Comparison of ENCODE assay signal across 9 cellular contexts in genomic region chr6:40962241-40962640, GRCh38.
DNase-seq lines count a peak whose midpoint lies in the region; ATAC-seq and FAIRE-seq lines count a peak whose summit lies in the region.
"Had no signal": no experiment of that assay in that cellular context is flagged by ENCODE, and none has a peak within 500 bp of the region (broad histone marks: within the 10 kb centered on the region; RNA-seq: fewer than 3 reads in every experiment).

No MANE protein-coding gene starts in this region.

- intact Hi-C loops in activated CD4-positive, alpha-beta T cell treated with anti-CD3 and anti-CD28 coated beads for 36 hours (cut with DNase I, micrococcal nuclease), result no loop called here

- H3K4me3 Mint-ChIP-seq in activated CD4-positive, alpha-beta T cell treated with anti-CD3 and anti-CD28 coated beads for 36 hours, result no peak overlapping the region
- no peak overlapping the region for H3K4me3 Mint-ChIP-seq in activated naive CD8-positive, alpha-beta T cell treated with anti-CD3 and anti-CD28 coated beads, Interleukin-2, amount 50 U/mL, for 24 hours

- no peaks in the 10 kb centered on the region for H3K9me3 Mint-ChIP-seq in activated CD4-positive, alpha-beta T cell treated with anti-CD3 and anti-CD28 coated beads for 36 hours (ENCODE audit: low read depth)
- H3K9me3 Mint-ChIP-seq in activated naive CD8-positive, alpha-beta T cell treated with anti-CD3 and anti-CD28 coated beads, Interleukin-2, amount 50 U/mL, for 24 hours, result no peaks in the 10 kb centered on the region

- no peak overlapping the region for H3K27ac Mint-ChIP-seq in activated CD4-positive, alpha-beta T cell treated with anti-CD3 and anti-CD28 coated beads for 36 hours
- peak overlapping the region; percentile 10 for H3K27ac Mint-ChIP-seq in activated naive CD8-positive, alpha-beta T cell treated with anti-CD3 and anti-CD28 coated beads, Interleukin-2, amount 50 U/mL, for 24 hours

- H3K4me1 Mint-ChIP-seq in activated CD4-positive, alpha-beta T cell treated with anti-CD3 and anti-CD28 coated beads for 36 hours, result peaks cover 8% of the 10 kb centered on the region
- H3K4me1 Mint-ChIP-seq in activated naive CD8-positive, alpha-beta T cell treated with anti-CD3 and anti-CD28 coated beads, Interleukin-2, amount 50 U/mL, for 24 hours, result peaks cover 10% of the 10 kb centered on the region

- DNase-seq in activated CD4-positive, alpha-beta T cell treated with anti-CD3 and anti-CD28 coated beads for 36 hours, result peak; percentile 52
- no peak for DNase-seq in activated CD4-positive, alpha-beta T cell treated with anti-CD3 and anti-CD28 coated beads for 1 hour
- DNase-seq in HTR-8/SVneo (ENCODE audit: insufficient read length, low spot score) (peak; percentile 83), renal cortical epithelial cell (ENCODE audit: low read depth) (peak; percentile 100), GOT3 (lab: John Stamatoyannopoulos, UW) (no peak)
- DNase-seq in activated naive CD8-positive, alpha-beta T cell treated with anti-CD3 and anti-CD28 coated beads, Interleukin-2, amount 50 U/mL, for 24 hours, result peak; percentile 6
- DNase-seq: right lobe of liver had no signal

- FAIRE-seq in HTR-8/SVneo (lab: Jason Lieb, UNC), result peak; percentile 86

- H3K36me3 Mint-ChIP-seq in activated CD4-positive, alpha-beta T cell treated with anti-CD3 and anti-CD28 coated beads for 36 hours (ENCODE audit: low read depth), result no peaks in the 10 kb centered on the region
- no peaks in the 10 kb centered on the region for H3K36me3 Mint-ChIP-seq in activated naive CD8-positive, alpha-beta T cell treated with anti-CD3 and anti-CD28 coated beads, Interleukin-2, amount 50 U/mL, for 24 hours (ENCODE audit: low read depth)

- POLR2A ChIA-PET in activated CD4-positive, alpha-beta T cell treated with anti-CD3 and anti-CD28 coated beads for 36 hours (lab: Charles Lee), result no interaction called here

- ATAC-seq in activated CD4-positive, alpha-beta T cell treated with anti-CD3 and anti-CD28 coated beads for 36 hours, result peak; percentile 97
- peak; percentile 73 for ATAC-seq in activated naive CD8-positive, alpha-beta T cell treated with anti-CD3 and anti-CD28 coated beads, Interleukin-2, amount 50 U/mL, for 24 hours
- ATAC-seq in HG02938 (IDR thresholded peaks at IDR 0.05; ENCODE audit: unreplicated experiment), result no peak
- ATAC-seq in HG02759 (IDR thresholded peaks at IDR 0.05; ENCODE audit: unreplicated experiment), result no peak

- no peaks in the 10 kb centered on the region for H3K27me3 Mint-ChIP-seq in activated CD4-positive, alpha-beta T cell treated with anti-CD3 and anti-CD28 coated beads for 36 hours
- H3K27me3 Mint-ChIP-seq in activated naive CD8-positive, alpha-beta T cell treated with anti-CD3 and anti-CD28 coated beads, Interleukin-2, amount 50 U/mL, for 24 hours, result no peaks in the 10 kb centered on the region

- CTCF ChIA-PET in activated CD4-positive, alpha-beta T cell treated with anti-CD3 and anti-CD28 coated beads for 36 hours (lab: Charles Lee), result interaction anchor here (0.6 kb wide), 1 partner anchor 26 kb away, joined by 4 read pairs; no protein-coding TSS in a partner anchor

Comparison
In these comparisons a context has a peak if more than half of its experiments do, and no peak if none do; other contexts are left out.
1. DNase-seq: peak in activated CD4-positive, alpha-beta T cell treated with anti-CD3 and anti-CD28 coated beads for 36 hours (single experiment), HTR-8/SVneo (single experiment), activated naive CD8-positive, alpha-beta T cell treated with anti-CD3 and anti-CD28 coated beads, Interleukin-2, amount 50 U/mL, for 24 hours (single experiment) and renal cortical epithelial cell (single experiment); none in activated CD4-positive, alpha-beta T cell treated with anti-CD3 and anti-CD28 coated beads for 1 hour (single experiment) and GOT3 (single experiment).
2. ATAC-seq: peak in activated CD4-positive, alpha-beta T cell treated with anti-CD3 and anti-CD28 coated beads for 36 hours (single experiment) and activated naive CD8-positive, alpha-beta T cell treated with anti-CD3 and anti-CD28 coated beads, Interleukin-2, amount 50 U/mL, for 24 hours (single experiment); none in HG02938 (single experiment) and HG02759 (single experiment).